Comparison of ENCODE assay signal across 12 cellular contexts in genomic region chr5:133106761-133107572, GRCh38. TPM values are rescaled to one million over a fixed set of nuclear protein-coding genes. Genes with fewer than 3 reads are reported as not detected.
DNase-seq lines count a peak whose midpoint lies in the region; ATAC-seq lines count a peak whose summit lies in the region.
"Had no signal": no experiment of that assay in that cellular context is flagged by ENCODE, and none has a peak within 500 bp of the region (broad histone marks: within the 10 kb centered on the region; RNA-seq: fewer than 3 reads in every experiment).

No MANE protein-coding gene starts in this region.

- H3K9me3 Mint-ChIP-seq in activated T-cell treated with anti-CD3 and anti-CD28 coated beads, Interleukin-2, amount 50 U/mL, for 24 hours: no peaks in the 10 kb centered on the region
- H3K9me3 Mint-ChIP-seq in activated naive CD8-positive, alpha-beta T cell treated with anti-CD3 and anti-CD28 coated beads, Interleukin-2, amount 10 ng/mL, durations not matched to agents 7 days and 5 days: no peaks in the 10 kb centered on the region
- peaks cover 4% of the 10 kb centered on the region for H3K9me3 Mint-ChIP-seq in stimulated activated memory B cell treated with anti-CD40 and anti-IgM and Interleukin-4, amounts not matched to agents 10 μg/mL and 1 μg/mL and 100 μg/mL, for 72 hours
- H3K9me3 Mint-ChIP-seq: activated T-helper 2 cell treated with anti-CD3 and anti-CD28 coated beads, Interferon-gamma antibody, Interleukin-2, Interleukin-4, amounts not matched to agents 10 μg/mL and 5 μg/mL and 100 μg/mL, durations not matched to agents 14 hours and 24 hours and 36 hours had no signal

- ATAC-seq in activated naive CD8-positive, alpha-beta T cell treated with anti-CD3 and anti-CD28 coated beads, Interleukin-2, amount 10 ng/mL, durations not matched to agents 7 days and 5 days (ENCODE audit: low read depth): peak; percentile 53
- no peak for ATAC-seq in stimulated activated memory B cell treated with anti-CD40 and anti-IgM and Interleukin-4, amounts not matched to agents 10 μg/mL and 1 μg/mL and 100 μg/mL, for 72 hours
- ATAC-seq in GM18502 (IDR thresholded peaks at IDR 0.05; ENCODE audit: poor library complexity, unreplicated experiment): no peak

- peaks cover 19% of the 10 kb centered on the region for H3K4me1 Mint-ChIP-seq in activated T-cell treated with anti-CD3 and anti-CD28 coated beads, Interleukin-2, amount 50 U/mL, for 24 hours (ENCODE audit: low read depth)
- peaks cover 17% of the 10 kb centered on the region for H3K4me1 Mint-ChIP-seq in activated naive CD8-positive, alpha-beta T cell treated with anti-CD3 and anti-CD28 coated beads, Interleukin-2, amount 10 ng/mL, durations not matched to agents 7 days and 5 days
- H3K4me1 Mint-ChIP-seq in stimulated activated memory B cell treated with anti-CD40 and anti-IgM and Interleukin-4, amounts not matched to agents 10 μg/mL and 1 μg/mL and 100 μg/mL, for 72 hours: peaks cover 66% of the 10 kb centered on the region

- POLR2A ChIA-PET in activated naive CD8-positive, alpha-beta T cell treated with anti-CD3 and anti-CD28 coated beads, Interleukin-2, amount 10 ng/mL, durations not matched to agents 7 days and 5 days (lab: Charles Lee): interaction anchor here (0.7 kb wide), 1 partner anchor 55 kb away, joined by 4 read pairs; the partner anchor contains the start of gene HSPA4

- H3K36me3 Mint-ChIP-seq in activated T-cell treated with anti-CD3 and anti-CD28 coated beads, Interleukin-2, amount 50 U/mL, for 24 hours (ENCODE audit: low read depth): peaks cover 47% of the 10 kb centered on the region
- H3K36me3 Mint-ChIP-seq in activated naive CD8-positive, alpha-beta T cell treated with anti-CD3 and anti-CD28 coated beads, Interleukin-2, amount 10 ng/mL, durations not matched to agents 7 days and 5 days: peaks cover 13% of the 10 kb centered on the region
- peaks cover 32% of the 10 kb centered on the region for H3K36me3 Mint-ChIP-seq in stimulated activated memory B cell treated with anti-CD40 and anti-IgM and Interleukin-4, amounts not matched to agents 10 μg/mL and 1 μg/mL and 100 μg/mL, for 72 hours

- H3K27ac Mint-ChIP-seq in activated T-cell treated with anti-CD3 and anti-CD28 coated beads, Interleukin-2, amount 50 U/mL, for 24 hours: peak overlapping the region; percentile 20
- peak overlapping the region; percentile 2 for H3K27ac Mint-ChIP-seq in activated naive CD8-positive, alpha-beta T cell treated with anti-CD3 and anti-CD28 coated beads, Interleukin-2, amount 10 ng/mL, durations not matched to agents 7 days and 5 days
- H3K27ac Mint-ChIP-seq in stimulated activated memory B cell treated with anti-CD40 and anti-IgM and Interleukin-4, amounts not matched to agents 10 μg/mL and 1 μg/mL and 100 μg/mL, for 72 hours: peak overlapping the region; percentile 99
- H3K27ac Mint-ChIP-seq: activated T-helper 2 cell treated with anti-CD3 and anti-CD28 coated beads, Interferon-gamma antibody, Interleukin-2, Interleukin-4, amounts not matched to agents 10 μg/mL and 5 μg/mL and 100 μg/mL, durations not matched to agents 14 hours and 24 hours and 36 hours had no signal

- DNase-seq in activated T-cell treated with anti-CD3 and anti-CD28 coated beads, Interleukin-2, amount 50 U/mL, for 24 hours: peak; percentile 40
- no peak for DNase-seq in activated T-cell treated with anti-CD3 and anti-CD28 coated beads for 4 hours
- peak; percentile 7 for DNase-seq in M059J (ENCODE audit: low read depth)
- no peak for DNase-seq in activated naive CD8-positive, alpha-beta T cell treated with anti-CD3 and anti-CD28 coated beads, Interleukin-2, amount 10 ng/mL, durations not matched to agents 7 days and 5 days
- no peak for DNase-seq in SHP77 (lab: John Stamatoyannopoulos, UW)
- DNase-seq in Ammon's horn (ENCODE audit: low spot score): no peak
- DNase-seq: activated CD4-positive, CD25-positive, alpha-beta regulatory T cell; NCI-H748 treated with DMSO at 0.1 percent for 48 hours; psoas muscle had no signal

- H3K27me3 Mint-ChIP-seq in activated T-cell treated with anti-CD3 and anti-CD28 coated beads, Interleukin-2, amount 50 U/mL, for 24 hours: peaks cover 4% of the 10 kb centered on the region
- H3K27me3 Mint-ChIP-seq in activated naive CD8-positive, alpha-beta T cell treated with anti-CD3 and anti-CD28 coated beads, Interleukin-2, amount 10 ng/mL, durations not matched to agents 7 days and 5 days: peaks cover 5% of the 10 kb centered on the region
- H3K27me3 Mint-ChIP-seq in stimulated activated memory B cell treated with anti-CD40 and anti-IgM and Interleukin-4, amounts not matched to agents 10 μg/mL and 1 μg/mL and 100 μg/mL, for 72 hours: no peaks in the 10 kb centered on the region

- H3K4me3 Mint-ChIP-seq in activated T-cell treated with anti-CD3 and anti-CD28 coated beads, Interleukin-2, amount 50 U/mL, for 24 hours: no peak overlapping the region
- H3K4me3 Mint-ChIP-seq in activated naive CD8-positive, alpha-beta T cell treated with anti-CD3 and anti-CD28 coated beads, Interleukin-2, amount 10 ng/mL, durations not matched to agents 7 days and 5 days: no peak overlapping the region
- no peak overlapping the region for H3K4me3 Mint-ChIP-seq in stimulated activated memory B cell treated with anti-CD40 and anti-IgM and Interleukin-4, amounts not matched to agents 10 μg/mL and 1 μg/mL and 100 μg/mL, for 72 hours

RNA-seq across cellular contexts. Expression of gene HSPA4, which starts 55.2 kb away (rescaled TPM):
- 93.8 and 115 TPM in 2 replicates for total RNA-seq in M059J (2014; rRNA removed; shearing (Covaris generic))
- total RNA-seq in activated naive CD8-positive, alpha-beta T cell treated with anti-CD3 and anti-CD28 coated beads, Interleukin-2, amount 10 ng/mL, durations not matched to agents 7 days and 5 days: 10 to 100 TPM; 78.9 to 83.2 TPM

Comparison
In these comparisons a context has a peak if more than half of its experiments do, and no peak if none do; other contexts are left out.
1. DNase-seq: peak in activated T-cell treated with anti-CD3 and anti-CD28 coated beads, Interleukin-2, amount 50 U/mL, for 24 hours (single experiment) and M059J (single experiment); none in activated T-cell treated with anti-CD3 and anti-CD28 coated beads for 4 hours (single experiment), activated naive CD8-positive, alpha-beta T cell treated with anti-CD3 and anti-CD28 coated beads, Interleukin-2, amount 10 ng/mL, durations not matched to agents 7 days and 5 days (single experiment), SHP77 (0 of 2) and Ammon's horn (single experiment).
2. H3K27ac Mint-ChIP-seq: peak in every context shown above with its lines; median percentile 99 in stimulated activated memory B cell treated with anti-CD40 and anti-IgM and Interleukin-4, amounts not matched to agents 10 μg/mL and 1 μg/mL and 100 μg/mL, for 72 hours; 20 in activated T-cell treated with anti-CD3 and anti-CD28 coated beads, Interleukin-2, amount 50 U/mL, for 24 hours; 2 in activated naive CD8-positive, alpha-beta T cell treated with anti-CD3 and anti-CD28 coated beads, Interleukin-2, amount 10 ng/mL, durations not matched to agents 7 days and 5 days.